21 cellular contexts compared by ENCODE assay signal in the genomic region with DNA sequence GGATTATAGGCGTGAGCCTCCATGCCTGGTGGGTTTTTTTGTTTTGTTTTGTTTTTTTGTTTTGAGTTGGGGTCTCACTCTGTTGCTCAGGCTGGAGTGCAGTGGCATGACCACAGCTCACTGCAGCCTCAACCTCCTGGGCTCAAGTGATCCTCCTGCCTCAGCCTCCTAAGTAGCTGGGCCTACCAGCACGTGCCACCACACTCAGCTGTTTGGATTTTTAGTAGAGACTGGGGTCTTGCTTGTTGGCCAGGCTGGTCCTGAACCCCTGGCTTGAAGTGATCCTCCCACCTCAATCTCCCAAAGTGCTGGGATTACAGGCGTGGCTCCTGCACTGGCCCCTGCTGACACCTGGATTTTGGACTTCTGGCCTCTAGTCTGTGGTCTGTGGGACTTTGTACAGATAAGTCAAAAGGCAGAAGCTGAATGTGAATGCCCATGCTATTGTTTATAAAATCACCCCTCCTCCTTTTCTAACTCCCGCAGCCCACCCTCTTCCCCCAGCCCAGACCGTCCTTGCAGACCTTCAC. TPM values are rescaled to one million over a fixed set of nuclear protein-coding genes. Genes with fewer than 3 reads are reported as not detected.
DNase-seq lines count a peak whose midpoint lies in the region; ATAC-seq and TF ChIP-seq lines count a peak whose summit lies in the region.
"Had no signal": no experiment of that assay in that cellular context is flagged by ENCODE, and none has a peak within 500 bp of the region (broad histone marks: within the 10 kb centered on the region; RNA-seq: fewer than 3 reads in every experiment).

No MANE protein-coding gene starts in this region.

- H3K4ac ChIP-seq in IMR-90 (ENCODE audit: low read depth, low read length) = no peak overlapping the region
- H3K4ac ChIP-seq in neuronal stem cell (ENCODE audit: low read length) = peak overlapping the region; percentile 93

- peaks cover 43% of the 10 kb centered on the region for H3K4me1 Mint-ChIP-seq in activated T-cell treated with anti-CD3 and anti-CD28 coated beads, Interleukin-2, amount 50 U/mL, for 24 hours (ENCODE audit: low read depth)
- H3K4me1 Mint-ChIP-seq in activated T-cell treated with anti-CD3 and anti-CD28 coated beads, Interleukin-2, amount 50 U/mL, for 4 hours (ENCODE audit: low read depth) = peaks cover 44% of the 10 kb centered on the region
- peaks cover 35% of the 10 kb centered on the region for H3K4me1 Mint-ChIP-seq in activated CD8-positive, alpha-beta T cell treated with anti-CD3 and anti-CD28 coated beads for 36 hours (ENCODE audit: low read depth)

- H2AK9ac ChIP-seq in IMR-90 (replicated peaks; ENCODE audit: low read depth, low read length, poor library complexity) = no peak overlapping the region

- no peak overlapping the region for H3K18ac ChIP-seq in IMR-90 (ENCODE audit: low read depth, low read length)
- H3K18ac ChIP-seq in neuronal stem cell (ENCODE audit: low read length) = no peak overlapping the region

- no peak overlapping the region for H2BK15ac ChIP-seq in IMR-90 (ENCODE audit: low read depth, low read length)
- H2BK15ac ChIP-seq in neuronal stem cell (ENCODE audit: low read length) = no peak overlapping the region

- peak overlapping the region; percentile 94 for H3K27ac Mint-ChIP-seq in activated T-cell treated with anti-CD3 and anti-CD28 coated beads, Interleukin-2, amount 50 U/mL, for 24 hours
- H3K27ac Mint-ChIP-seq in activated CD8-positive, alpha-beta T cell treated with anti-CD3 and anti-CD28 coated beads for 36 hours = peak overlapping the region; percentile 95

- H4K91ac ChIP-seq in IMR-90 (ENCODE audit: insufficient read depth, low read depth, low read length) = no peak overlapping the region
- peak overlapping the region; percentile 72 for H4K91ac ChIP-seq in neuronal stem cell (ENCODE audit: low read depth, low read length, poor library complexity)

- H3K9me1 ChIP-seq in IMR-90 (ENCODE audit: insufficient read depth, low read length) = no peaks in the 10 kb centered on the region

- no peak overlapping the region for H3K4me2 ChIP-seq in IMR-90 (ENCODE audit: low read depth, low read length)
- no peak overlapping the region for H3K4me2 ChIP-seq in neuronal stem cell (ENCODE audit: insufficient read depth, low read length, poor library complexity, severe bottlenecking)

- no peak for DNase-seq in activated T-cell treated with anti-CD3 and anti-CD28 coated beads, Interleukin-2, amount 50 U/mL, for 24 hours
- no peak for DNase-seq in activated T-cell treated with anti-CD3 and anti-CD28 coated beads, Interleukin-2, amount 50 U/mL, for 4 hours
- DNase-seq in IMR-90 (no peak), neuronal stem cell (ENCODE audit: low spot score) (no peak), CD1c-positive myeloid dendritic cell (ENCODE audit: extremely low spot score) (no peak)
- DNase-seq in activated CD8-positive, alpha-beta T cell treated with anti-CD3 and anti-CD28 coated beads for 36 hours = no peak
- DNase-seq: activated T-cell treated with anti-CD3 and anti-CD28 coated beads for 4 hours, DND-41, NCI-H2029 treated with DMSO at 0.1 percent for 48 hours, NCI-H524, sigmoid colon had no signal

- H3K27ac ChIP-seq in IMR-90 (ENCODE audit: insufficient read depth, low read length) (no peak overlapping the region), neuronal stem cell (replicated peaks; ENCODE audit: low read length) (no peak overlapping the region)
- H3K27ac ChIP-seq: cardiac muscle cell, sigmoid colon had no signal

- H4K5ac ChIP-seq in IMR-90 (ENCODE audit: low read depth, low read length) = no peak overlapping the region

- peaks cover 1% of the 10 kb centered on the region; the same call in 1 of the 2 replicates for H3K36me3 ChIP-seq in IMR-90 (ENCODE audit: control insufficient read depth, insufficient read depth, low read length)
- no peaks in the 10 kb centered on the region for H3K36me3 ChIP-seq in neuronal stem cell (replicated peaks in 1 of 2; ENCODE audit: control insufficient read depth in 2 of 2, insufficient read depth in 2 of 2, low read length in 2 of 2)
- H3K36me3 ChIP-seq: cardiac muscle cell, HAP-1, sigmoid colon had no signal

- no peaks in the 10 kb centered on the region for H3K9me3 Mint-ChIP-seq in activated T-cell treated with anti-CD3 and anti-CD28 coated beads, Interleukin-2, amount 50 U/mL, for 24 hours
- no peaks in the 10 kb centered on the region for H3K9me3 Mint-ChIP-seq in activated T-cell treated with anti-CD3 and anti-CD28 coated beads, Interleukin-2, amount 50 U/mL, for 4 hours
- no peaks in the 10 kb centered on the region for H3K9me3 Mint-ChIP-seq in activated CD8-positive, alpha-beta T cell treated with anti-CD3 and anti-CD28 coated beads for 36 hours
- H3K9me3 Mint-ChIP-seq: CD14-positive monocyte; T-helper 2 cell treated with Interferon-gamma antibody and Interleukin-4, amounts not matched to agents 5 μg/mL and 100 μg/mL, for 36 hours had no signal

- peaks cover 4% of the 10 kb centered on the region for H3K36me3 Mint-ChIP-seq in activated T-cell treated with anti-CD3 and anti-CD28 coated beads, Interleukin-2, amount 50 U/mL, for 24 hours (ENCODE audit: low read depth)
- peaks cover 1% of the 10 kb centered on the region for H3K36me3 Mint-ChIP-seq in activated T-cell treated with anti-CD3 and anti-CD28 coated beads, Interleukin-2, amount 50 U/mL, for 4 hours (ENCODE audit: insufficient read depth)
- peaks cover 2% of the 10 kb centered on the region for H3K36me3 Mint-ChIP-seq in activated CD8-positive, alpha-beta T cell treated with anti-CD3 and anti-CD28 coated beads for 36 hours (ENCODE audit: low read depth)

- no peak overlapping the region for H2BK5ac ChIP-seq in IMR-90 (ENCODE audit: low read depth, low read length, poor library complexity, severe bottlenecking)
- H2BK5ac ChIP-seq in neuronal stem cell (ENCODE audit: low read length) = no peak overlapping the region

- H3K79me1 ChIP-seq in IMR-90 (ENCODE audit: low read depth in 1 of 2, low read length in 2 of 2) (no peaks in the 10 kb centered on the region), neuronal stem cell (ENCODE audit: low read depth, low read length) (no peaks in the 10 kb centered on the region)

- H3K27me3 Mint-ChIP-seq in activated T-cell treated with anti-CD3 and anti-CD28 coated beads, Interleukin-2, amount 50 U/mL, for 24 hours = no peaks in the 10 kb centered on the region
- H3K27me3 Mint-ChIP-seq in activated T-cell treated with anti-CD3 and anti-CD28 coated beads, Interleukin-2, amount 50 U/mL, for 4 hours (ENCODE audit: low read depth) = no peaks in the 10 kb centered on the region
- no peaks in the 10 kb centered on the region for H3K27me3 Mint-ChIP-seq in activated CD8-positive, alpha-beta T cell treated with anti-CD3 and anti-CD28 coated beads for 36 hours

- H2BK12ac ChIP-seq in neuronal stem cell (ENCODE audit: low read length) = peak overlapping the region; percentile 90

- H3K27me3 ChIP-seq in IMR-90 (ENCODE audit: control insufficient read depth, insufficient read depth, low read length) = peaks cover 4% of the 10 kb centered on the region; the same call in 1 of the 2 replicates
- peaks cover 5 to 20% (median 11%) of the 10 kb centered on the region in 3 experiments for H3K27me3 ChIP-seq in neuronal stem cell (ENCODE audit: control insufficient read depth in 3 of 3, insufficient read depth in 3 of 3, low read depth in 1 of 3, low read length in 3 of 3)

- 0 out of 2 replicates have a peak, but pooled peaks cover 9% of the 10 kb centered on the region for H4K20me1 ChIP-seq in IMR-90 (ENCODE audit: insufficient read depth, low read length)

- ATAC-seq in activated T-cell treated with anti-CD3 and anti-CD28 coated beads, Interleukin-2, amount 50 U/mL, for 4 hours = no peak
- ATAC-seq in IMR-90 (ENCODE audit: low read depth) = no peak
- ATAC-seq in activated CD8-positive, alpha-beta T cell treated with anti-CD3 and anti-CD28 coated beads for 36 hours = no peak
- ATAC-seq in HG03442 (IDR thresholded peaks at IDR 0.05; ENCODE audit: unreplicated experiment) = no peak
- no peak for ATAC-seq in HG03520 (IDR thresholded peaks at IDR 0.05; ENCODE audit: unreplicated experiment)

- in situ Hi-C loops in IMR-90 (cut with MboI; ENCODE audit: low sequenced_read_pairs) = no loop called here

- H2AK5ac ChIP-seq in IMR-90 (ENCODE audit: low read depth, low read length) = no peak overlapping the region
- H2AK5ac ChIP-seq in neuronal stem cell (ENCODE audit: low read depth, low read length) = peak overlapping the region; percentile 56

- no peak for TF ChIP-seq CTCF in IMR-90 (conservative IDR thresholded peaks at IDR 0.05; ENCODE audit: low read depth, low read length)
- no peak for TF ChIP-seq CTCF in activated CD8-positive, alpha-beta T cell treated with anti-CD3 and anti-CD28 coated beads for 36 hours (IDR thresholded peaks at IDR 0.05)

- H2BK20ac ChIP-seq in IMR-90 (ENCODE audit: low read depth, low read length) = no peak overlapping the region

- BruUV-seq in IMR-90 (replicated peaks; lab: Mats Ljungman, UMichigan) = no TSS peak

- no peak for TF ChIP-seq RAD21 in IMR-90 (IDR thresholded peaks at IDR 0.05; ENCODE audit: low read length)

- intact Hi-C loops in IMR-90 (cut with micrococcal nuclease) = no loop called here
- intact Hi-C loops in activated CD8-positive, alpha-beta T cell treated with anti-CD3 and anti-CD28 coated beads for 36 hours (cut with micrococcal nuclease) = no loop called here

- H3K4me1 ChIP-seq in IMR-90 (ENCODE audit: control insufficient read depth, insufficient read depth, low read length) (peaks cover 7% of the 10 kb centered on the region; the same call in 1 of the 2 replicates), neuronal stem cell (ENCODE audit: control insufficient read depth in 2 of 2, insufficient read depth in 1 of 2, low read depth in 1 of 2, low read length in 2 of 2) (peaks cover 8 to 14% of the 10 kb centered on the region in 2 donors)

- H4K8ac ChIP-seq in IMR-90 (ENCODE audit: low read depth in 2 of 2, low read length in 2 of 2) (no peak overlapping the region), neuronal stem cell (ENCODE audit: low read depth, low read length) (no peak overlapping the region)

- POLR2A ChIA-PET in IMR-90 (lab: Charles Lee; ENCODE audit: unreplicated experiment) = no interaction called here
- POLR2A ChIA-PET in activated CD8-positive, alpha-beta T cell treated with anti-CD3 and anti-CD28 coated beads for 36 hours (lab: Charles Lee) = interaction anchor here (1.0 to 1.8 kb wide), 5 partner anchors 8 to 22 kb away, joined by 3 to 9 read pairs (median 4); no protein-coding TSS in a partner anchor

- no peak overlapping the region for H3K56ac ChIP-seq in IMR-90 (ENCODE audit: extremely low read depth, insufficient read depth, low read length)

- TF ChIP-seq POLR2A in IMR-90 (IDR thresholded peaks at IDR 0.05; ENCODE audit: low read depth, low read length) = no peak

- H3K4me3 ChIP-seq in IMR-90 (ENCODE audit: insufficient read depth, low read depth, low read length) = no peak overlapping the region
- H3K4me3 ChIP-seq in neuronal stem cell (ENCODE audit: low read length in 2 of 2) = no peak overlapping the region
- H3K4me3 ChIP-seq: cardiac muscle cell, HAP-1, left lung, mucosa of descending colon, sigmoid colon, stomach had no signal

- H3K9ac ChIP-seq in IMR-90 (ENCODE audit: low read depth, low read length) (no peak overlapping the region), neuronal stem cell (ENCODE audit: low read depth, low read length, poor library complexity) (peak overlapping the region; percentile 86)

- no peak overlapping the region for H3K4me3 Mint-ChIP-seq in activated T-cell treated with anti-CD3 and anti-CD28 coated beads, Interleukin-2, amount 50 U/mL, for 24 hours
- no peak overlapping the region for H3K4me3 Mint-ChIP-seq in activated T-cell treated with anti-CD3 and anti-CD28 coated beads, Interleukin-2, amount 50 U/mL, for 4 hours
- H3K4me3 Mint-ChIP-seq in activated CD8-positive, alpha-beta T cell treated with anti-CD3 and anti-CD28 coated beads for 36 hours = peak overlapping the region; percentile 65

- H2BK120ac ChIP-seq in IMR-90 (ENCODE audit: low read depth, low read length) (no peak overlapping the region), neuronal stem cell (ENCODE audit: low read depth, low read length) (no peak overlapping the region)

- H3K23ac ChIP-seq in IMR-90 (ENCODE audit: low read depth, low read length) (no peak overlapping the region), neuronal stem cell (ENCODE audit: low read depth, low read length, poor library complexity) (peak overlapping the region; percentile 99)

- CTCF ChIA-PET in IMR-90 (lab: Yijun Ruan, JAX) = no interaction called here
- CTCF ChIA-PET in activated CD8-positive, alpha-beta T cell treated with anti-CD3 and anti-CD28 coated beads for 36 hours (lab: Charles Lee) = interaction anchor here (1.1 to 2.8 kb wide), 7 partner anchors 8 to 57 kb away, joined by 3 to 9 read pairs (median 6); a partner anchor contains a TSS

- H2AFZ ChIP-seq in IMR-90 (replicated peaks; ENCODE audit: low read length, poor library complexity) (peak overlapping the region; percentile 14), neuronal stem cell (ENCODE audit: low read length) (no peak overlapping the region)

- dilution Hi-C loops in IMR-90 (cut with HindIII; ENCODE audit: low sequenced_read_pairs, unreplicated experiment) = no loop called here

- H3K14ac ChIP-seq in IMR-90 (replicated peaks; ENCODE audit: low read depth, low read length) (no peak overlapping the region), neuronal stem cell (ENCODE audit: low read length) (peak overlapping the region; percentile 82)

- no CpG with 5 or more reads among the region's 5 CpGs for WGBS in IMR-90 (ENCODE audit: extremely low coverage in 2 of 2, insufficient read length in 1 of 2), 2 experiments
- WGBS in neuronal stem cell (ENCODE audit: extremely low coverage in 2 of 2, insufficient read length in 2 of 2, insufficient replicate concordance in 1 of 2), 2 donors = no CpG with 5 or more reads among the region's 5 CpGs

- no peaks in the 10 kb centered on the region for H3K9me3 ChIP-seq in IMR-90 (ENCODE audit: control insufficient read depth, insufficient read depth, low read length)
- H3K9me3 ChIP-seq in neuronal stem cell (replicated peaks in 1 of 2; ENCODE audit: control insufficient read depth in 2 of 2, insufficient read depth in 1 of 2, low read depth in 1 of 2, low read length in 2 of 2) = no peaks in the 10 kb centered on the region
- H3K9me3 ChIP-seq: HAP-1, left lung, mucosa of descending colon, sigmoid colon, stomach had no signal

RNA-seq across cellular contexts. Expression of a gene that starts 5.7 kb away (rescaled TPM):
- total RNA-seq in activated T-cell treated with anti-CD3 and anti-CD28 coated beads, Interleukin-2, amount 50 U/mL, for 4 hours = 1 to 10 TPM in 2 of 3 donors, under 1 TPM in 1; 0.90 to 1.3 (median 1.2) TPM
- not detected in 2 replicates for total RNA-seq in IMR-90 (2012; rRNA removed)
- polyA plus RNA-seq in IMR-90 (2012; rRNA removed) = 0.21 and 0.34 TPM in 2 replicates
- 0.19 and 0.21 TPM in 2 replicates for polyA plus RNA-seq in IMR-90 (2012; cell fraction: cytosol; rRNA removed)
- polyA plus RNA-seq in IMR-90 (2012; cell fraction: nucleus; rRNA removed; ENCODE audit: low replicate concordance) = 0.11 and 0.23 TPM in 2 replicates
- total RNA-seq in activated CD8-positive, alpha-beta T cell treated with anti-CD3 and anti-CD28 coated beads for 36 hours = 1 to 10 TPM; 5.2 to 5.3 TPM
- polyA plus RNA-seq in neuronal stem cell (2013, experiment 1 of 2) = 0.50 TPM
- 0.32 TPM for polyA plus RNA-seq in neuronal stem cell (2013, experiment 2 of 2)
- total RNA-seq: A673 had no signal

RNA-seq across cellular contexts. Expression of a gene that starts 17.7 kb away (rescaled TPM):
- total RNA-seq in activated T-cell treated with anti-CD3 and anti-CD28 coated beads, Interleukin-2, amount 50 U/mL, for 4 hours = 10 to 100 TPM; 39.0 to 49.2 (median 44.4) TPM
- total RNA-seq in IMR-90 (2012; rRNA removed) = 17.2 and 18.3 TPM in 2 replicates
- polyA plus RNA-seq in IMR-90 (2012; rRNA removed) = 28.4 and 33.1 TPM in 2 replicates
- polyA plus RNA-seq in IMR-90 (2012; cell fraction: cytosol; rRNA removed) = 28.1 and 45.4 TPM in 2 replicates
- polyA plus RNA-seq in IMR-90 (2012; cell fraction: nucleus; rRNA removed; ENCODE audit: low replicate concordance) = 63.8 and 197 TPM in 2 replicates
- 10 to 100 TPM; 83.1 to 89.9 TPM for total RNA-seq in activated CD8-positive, alpha-beta T cell treated with anti-CD3 and anti-CD28 coated beads for 36 hours
- polyA plus RNA-seq in neuronal stem cell (2013, experiment 1 of 2) = 50.0 TPM
- 51.3 TPM for polyA plus RNA-seq in neuronal stem cell (2013, experiment 2 of 2)

RNA-seq across cellular contexts. Expression of a gene that starts 25.6 kb away (rescaled TPM):
- 10 to 100 TPM; 28.0 to 45.7 (median 30.6) TPM for total RNA-seq in activated T-cell treated with anti-CD3 and anti-CD28 coated beads, Interleukin-2, amount 50 U/mL, for 4 hours
- total RNA-seq in IMR-90 (2012; rRNA removed) = 6.9 and 8.1 TPM in 2 replicates
- 17.4 and 24.1 TPM in 2 replicates for polyA plus RNA-seq in IMR-90 (2012; rRNA removed)
- 13.4 and 20.8 TPM in 2 replicates for polyA plus RNA-seq in IMR-90 (2012; cell fraction: cytosol; rRNA removed)
- 31.6 and 83.7 TPM in 2 replicates for polyA plus RNA-seq in IMR-90 (2012; cell fraction: nucleus; rRNA removed; ENCODE audit: low replicate concordance)
- 10 to 100 TPM; 80.7 to 82.4 TPM for total RNA-seq in activated CD8-positive, alpha-beta T cell treated with anti-CD3 and anti-CD28 coated beads for 36 hours
- 20.4 TPM for polyA plus RNA-seq in neuronal stem cell (2013, experiment 1 of 2)
- polyA plus RNA-seq in neuronal stem cell (2013, experiment 2 of 2) = 19.1 TPM

RNA-seq across cellular contexts. Expression of a gene that starts 25.7 kb away (rescaled TPM):
- total RNA-seq in activated T-cell treated with anti-CD3 and anti-CD28 coated beads, Interleukin-2, amount 50 U/mL, for 4 hours = 100 to 1,000 TPM in 2 of 3 donors, 10 to 100 TPM in 1; 96.8 to 129 (median 116) TPM
- 12.8 and 12.9 TPM in 2 replicates for total RNA-seq in IMR-90 (2012; rRNA removed)
- 18.4 and 23.4 TPM in 2 replicates for polyA plus RNA-seq in IMR-90 (2012; rRNA removed)
- polyA plus RNA-seq in IMR-90 (2012; cell fraction: cytosol; rRNA removed) = 16.4 and 19.7 TPM in 2 replicates
- polyA plus RNA-seq in IMR-90 (2012; cell fraction: nucleus; rRNA removed; ENCODE audit: low replicate concordance) = 25.5 and 154 TPM in 2 replicates
- total RNA-seq in activated CD8-positive, alpha-beta T cell treated with anti-CD3 and anti-CD28 coated beads for 36 hours = 10 to 100 TPM; 37.1 to 37.8 TPM
- 25.8 TPM for polyA plus RNA-seq in neuronal stem cell (2013, experiment 1 of 2)
- 28.0 TPM for polyA plus RNA-seq in neuronal stem cell (2013, experiment 2 of 2)

RNA-seq across cellular contexts. Expression of a gene that starts 29.8 kb away (rescaled TPM):
- total RNA-seq in activated T-cell treated with anti-CD3 and anti-CD28 coated beads, Interleukin-2, amount 50 U/mL, for 4 hours = 100 to 1,000 TPM; 110 to 147 (median 117) TPM
- 65.6 and 90.5 TPM in 2 replicates for total RNA-seq in IMR-90 (2012; rRNA removed)
- polyA plus RNA-seq in IMR-90 (2012; rRNA removed) = 169 and 228 TPM in 2 replicates
- polyA plus RNA-seq in IMR-90 (2012; cell fraction: cytosol; rRNA removed) = 205 and 351 TPM in 2 replicates
- polyA plus RNA-seq in IMR-90 (2012; cell fraction: nucleus; rRNA removed; ENCODE audit: low replicate concordance) = 119 and 281 TPM in 2 replicates
- total RNA-seq in activated CD8-positive, alpha-beta T cell treated with anti-CD3 and anti-CD28 coated beads for 36 hours = 100 to 1,000 TPM; 230 to 236 TPM
- 74.4 TPM for polyA plus RNA-seq in neuronal stem cell (2013, experiment 1 of 2)
- polyA plus RNA-seq in neuronal stem cell (2013, experiment 2 of 2) = 71.9 TPM
